Comparison of ENCODE assay signal across 10 cellular contexts in the genomic region with DNA sequence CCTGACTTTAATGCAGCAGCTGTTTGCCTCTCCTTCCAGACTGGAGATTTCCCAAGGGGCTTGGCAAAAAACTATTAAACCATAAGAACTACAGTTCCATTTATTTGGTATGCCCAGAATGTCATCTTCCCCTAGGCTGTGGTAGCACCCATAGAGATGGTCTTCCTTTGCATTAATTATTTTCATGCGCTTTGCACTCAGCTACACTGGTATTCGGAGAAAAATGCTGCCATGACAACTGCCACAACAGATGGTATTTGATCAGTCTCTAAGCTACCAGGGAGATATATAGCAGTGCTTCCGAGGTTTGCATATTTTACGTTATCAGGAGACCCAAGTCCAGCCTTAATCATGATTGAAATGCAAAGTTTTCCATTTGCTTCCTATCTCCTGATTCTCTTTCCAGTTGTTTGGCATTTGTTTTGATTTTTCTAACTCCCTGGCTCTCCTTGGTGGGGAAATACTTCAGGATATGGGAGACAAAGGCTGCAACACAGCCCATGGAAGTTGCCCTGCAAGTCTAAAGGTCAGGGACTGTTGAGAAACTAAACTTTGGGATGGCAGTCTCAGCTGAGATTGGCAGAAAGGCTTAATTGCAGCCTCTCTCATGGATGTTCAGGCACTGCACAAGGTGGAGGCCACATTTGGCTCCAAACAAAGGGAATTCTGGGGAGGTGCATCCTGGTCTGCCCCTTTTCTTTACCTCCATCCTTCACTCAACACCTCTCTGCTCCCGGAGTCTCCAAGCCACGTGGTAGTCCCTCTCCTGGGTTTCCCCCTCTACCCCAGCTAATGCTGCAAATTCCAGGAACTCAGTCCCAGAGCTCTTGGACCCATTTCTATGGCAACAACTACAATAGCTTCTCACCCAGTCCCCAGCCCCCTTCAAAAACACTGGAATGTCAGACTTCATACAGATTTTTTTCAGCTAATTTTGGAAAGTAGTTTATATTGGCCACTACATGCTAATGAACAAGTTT.
A peak's percentile ranks its signal among the peaks of the same experiment; 100 is the strongest.
DNase-seq lines count a peak whose midpoint lies in the region; ATAC-seq and TF ChIP-seq lines count a peak whose summit lies in the region.
"Had no signal": no experiment of that assay in that cellular context is flagged by ENCODE, and none has a peak within 500 bp of the region (broad histone marks: within the 10 kb centered on the region; RNA-seq: fewer than 3 reads in every experiment).

No MANE protein-coding gene starts in this region.

- H3K4me3 ChIP-seq in SJCRH30 (no peak overlapping the region), iPS-18a (ENCODE audit: low read length) (no peak overlapping the region), trophoblast cell (ENCODE audit: low read depth, low read length) (no peak overlapping the region), colonic mucosa (no peak overlapping the region)
- H3K4me3 ChIP-seq: testis had no signal

- no CpG with 5 or more reads among the region's 6 CpGs for WGBS in trophoblast cell (ENCODE audit: extremely low coverage, insufficient coverage, insufficient read length)

- H2AK5ac ChIP-seq in trophoblast cell (ENCODE audit: low read length) = no peak overlapping the region

- H3K79me2 ChIP-seq in trophoblast cell (ENCODE audit: control insufficient read depth, insufficient read depth, low read length, poor library complexity) = no peaks in the 10 kb centered on the region

- DNase-seq in LHCN-M2 (ENCODE audit: low read depth) = peak; percentile 67
- peak; percentile 70 to 84 for DNase-seq in SJCRH30
- DNase-seq in trophoblast cell = peak; percentile 79 to 97
- no peak for DNase-seq in NCI-H2029 (lab: John Stamatoyannopoulos, UW)
- no peak for DNase-seq in colonic mucosa
- DNase-seq: activated T-cell treated with anti-CD3 and anti-CD28 coated beads, Interleukin-2, amount 50 U/mL, for 24 hours; testis had no signal

- H3K79me1 ChIP-seq in trophoblast cell (ENCODE audit: low read length) = no peaks in the 10 kb centered on the region

- H3K4ac ChIP-seq in trophoblast cell (ENCODE audit: low read depth, low read length) = no peak overlapping the region

- H2AFZ ChIP-seq in trophoblast cell (ENCODE audit: insufficient read depth, low read length, poor library complexity) = no peak overlapping the region

- intact Hi-C loops in colonic mucosa (cut with DNase I) = no loop called here

- H3K4me2 ChIP-seq in trophoblast cell (ENCODE audit: low read length) = no peak overlapping the region

- no peak overlapping the region for H4K12ac ChIP-seq in trophoblast cell (ENCODE audit: low read depth, low read length)

- H3K14ac ChIP-seq in trophoblast cell (ENCODE audit: low read length) = no peak overlapping the region

- no peak for TF ChIP-seq CTCF in colonic mucosa (IDR thresholded peaks at IDR 0.05)

- H3K9ac ChIP-seq in iPS-18a (ENCODE audit: low read length) (peak overlapping the region; percentile 0), trophoblast cell (ENCODE audit: low read length) (no peak overlapping the region), colonic mucosa (ENCODE audit: low read depth in 2 of 2, low read length in 2 of 2) (no peak overlapping the region)

- H3K4me1 ChIP-seq in SJCRH30 (peaks cover 44% of the 10 kb centered on the region), iPS-18a (ENCODE audit: control insufficient read depth, low read depth, low read length) (peaks cover 23% of the 10 kb centered on the region), trophoblast cell (ENCODE audit: control insufficient read depth in 1 of 2, insufficient read depth in 2 of 2, low read length in 2 of 2) (peaks cover 11 to 13% of the 10 kb centered on the region in 2 experiments), colonic mucosa (no peaks in the 10 kb centered on the region)
- H3K4me1 ChIP-seq: testis had no signal

- no peak overlapping the region for H3K23ac ChIP-seq in trophoblast cell (ENCODE audit: low read length)

- no peak for ATAC-seq in GM18517 (IDR thresholded peaks at IDR 0.05; ENCODE audit: unreplicated experiment)
- no peak for ATAC-seq in HG03442 (IDR thresholded peaks at IDR 0.05; ENCODE audit: unreplicated experiment)

- no peak overlapping the region for H2BK120ac ChIP-seq in trophoblast cell (ENCODE audit: insufficient read depth, low read length, poor library complexity)

- no peak overlapping the region for H2BK12ac ChIP-seq in trophoblast cell (ENCODE audit: low read length)

- H3K36me3 ChIP-seq in SJCRH30 (no peaks in the 10 kb centered on the region), iPS-18a (ENCODE audit: control insufficient read depth, low read depth, low read length) (peaks cover 6% of the 10 kb centered on the region), trophoblast cell (ENCODE audit: control insufficient read depth in 1 of 2, insufficient read depth in 2 of 2, low read length in 2 of 2) (no peaks in the 10 kb centered on the region), colonic mucosa (no peaks in the 10 kb centered on the region)

- H3K18ac ChIP-seq in trophoblast cell (ENCODE audit: low read length) = no peak overlapping the region

- H3K9me3 ChIP-seq in SJCRH30 (replicated peaks) = no peaks in the 10 kb centered on the region
- H3K9me3 ChIP-seq in iPS-18a (ENCODE audit: control insufficient read depth, low read depth, low read length) = no peaks in the 10 kb centered on the region
- peaks cover 2% of the 10 kb centered on the region for H3K9me3 ChIP-seq in trophoblast cell (ENCODE audit: insufficient read depth, low read depth, low read length)
- H3K9me3 ChIP-seq in colonic mucosa = no peaks in the 10 kb centered on the region
- H3K9me3 ChIP-seq: testis had no signal

- H3K27ac ChIP-seq in SJCRH30 = peak overlapping the region; percentile 68
- H3K27ac ChIP-seq in iPS-18a (ENCODE audit: low read length) = peak overlapping the region; percentile 2
- no peak overlapping the region for H3K27ac ChIP-seq in trophoblast cell (ENCODE audit: low read depth, low read length)
- no peak overlapping the region for H3K27ac ChIP-seq in colonic mucosa
- H3K27ac ChIP-seq: testis had no signal

- H3K27me3 ChIP-seq in SJCRH30 (no peaks in the 10 kb centered on the region), iPS-18a (ENCODE audit: control insufficient read depth, insufficient read depth, low read length) (no peaks in the 10 kb centered on the region), trophoblast cell (ENCODE audit: insufficient read depth, low read length) (no peaks in the 10 kb centered on the region), colonic mucosa (no peaks in the 10 kb centered on the region)
- H3K27me3 ChIP-seq: testis had no signal

- H4K91ac ChIP-seq in trophoblast cell (ENCODE audit: low read depth, low read length) = no peak overlapping the region

- no peak overlapping the region for H4K8ac ChIP-seq in trophoblast cell (ENCODE audit: low read depth, low read length)

- no peak overlapping the region for H2BK5ac ChIP-seq in trophoblast cell (ENCODE audit: low read depth, low read length, poor library complexity)

Comparison
In these comparisons a context has a peak if more than half of its experiments do, and no peak if none do; other contexts are left out.
1. DNase-seq: peak in LHCN-M2 (single experiment), SJCRH30 (2 of 2) and trophoblast cell (2 of 2); none in NCI-H2029 (single experiment) and colonic mucosa (single experiment).
2. H3K27ac ChIP-seq: peak in SJCRH30 (single experiment) and iPS-18a (single experiment); none in trophoblast cell (single experiment) and colonic mucosa (single experiment).